ENCODE assay signal across 8 cellular contexts in genomic region chr13:19618925-19619324, GRCh38. TPM values are rescaled to one million over a fixed set of nuclear protein-coding genes. Genes with fewer than 3 reads are reported as not detected.
DNase-seq lines count a peak whose midpoint lies in the region; ATAC-seq, FAIRE-seq and TF ChIP-seq lines count a peak whose summit lies in the region.

No MANE protein-coding gene starts in this region.

- peaks cover 8% of the 10 kb centered on the region for H3K27me3 Mint-ChIP-seq in activated CD4-positive, alpha-beta T cell treated with anti-CD3 and anti-CD28 coated beads for 36 hours
- H3K27me3 Mint-ChIP-seq in naive thymus-derived CD8-positive, alpha-beta T cell: peaks cover 11 to 40% (median 27%) of the 10 kb centered on the region in 5 donors

- BruUV-seq in K562 (replicated peaks; lab: Mats Ljungman, UMichigan): no TSS peak

- POLR2A ChIA-PET in activated CD4-positive, alpha-beta T cell treated with anti-CD3 and anti-CD28 coated beads for 36 hours (lab: Charles Lee): no interaction called here
- POLR2A ChIA-PET in K562 (lab: Yijun Ruan, JAX): no interaction called here
- POLR2A ChIA-PET in naive thymus-derived CD8-positive, alpha-beta T cell (lab: Charles Lee): no interaction called here

- peak; percentile 58 for TF ChIP-seq RAD21 in Ishikawa (IDR thresholded peaks at IDR 0.05; ENCODE audit: low read depth)
- TF ChIP-seq RAD21 in K562 (CRISPR knock-in tag; conservative IDR thresholded peaks at IDR 0.05 in 1 of 2, IDR thresholded peaks at IDR 0.05 in 1 of 2): peak in 1 of 2 experiments; percentile 29; a peak in 2 of 4 replicates

- H3K79me2 ChIP-seq in K562 (ENCODE audit: control insufficient read depth, insufficient read depth, low read length): peaks cover 10% of the 10 kb centered on the region; the same call in 2 of the 3 replicates

- H3K27ac ChIP-seq in K562 (ENCODE audit: extremely low read depth, low read depth, low read length): no peak overlapping the region

- TF ChIP-seq EP300 in Ishikawa (IDR thresholded peaks at IDR 0.05; ENCODE audit: borderline replicate concordance): no peak
- TF ChIP-seq EP300 in K562 (IDR thresholded peaks at IDR 0.05; ENCODE audit: low read length): no peak

- no peaks in the 10 kb centered on the region for H3K36me3 ChIP-seq in K562 (ENCODE audit: control insufficient read depth, insufficient read depth, low read length)

- ATAC-seq in activated CD4-positive, alpha-beta T cell treated with anti-CD3 and anti-CD28 coated beads for 36 hours: peak; percentile 42
- ATAC-seq in K562: peak; percentile 75
- ATAC-seq in naive thymus-derived CD8-positive, alpha-beta T cell: peak; percentile 33 to 42
- no peak for ATAC-seq in HG03378 (IDR thresholded peaks at IDR 0.05; ENCODE audit: unreplicated experiment)
- ATAC-seq in HG02763 (IDR thresholded peaks at IDR 0.05; ENCODE audit: unreplicated experiment): no peak
- no peak for ATAC-seq in GM18861 (IDR thresholded peaks at IDR 0.05; ENCODE audit: unreplicated experiment)

- H3K4me3 ChIP-seq in K562: no peak overlapping the region

- peaks cover 9% of the 10 kb centered on the region for H3K36me3 Mint-ChIP-seq in activated CD4-positive, alpha-beta T cell treated with anti-CD3 and anti-CD28 coated beads for 36 hours (ENCODE audit: low read depth)
- peaks cover 0 to 10% (median 8%) of the 10 kb centered on the region in 3 donors for H3K36me3 Mint-ChIP-seq in naive thymus-derived CD8-positive, alpha-beta T cell

- FAIRE-seq in K562 (lab: Jason Lieb, UNC): peak; percentile 35

- no peak overlapping the region for H3K27ac Mint-ChIP-seq in activated CD4-positive, alpha-beta T cell treated with anti-CD3 and anti-CD28 coated beads for 36 hours
- H3K27ac Mint-ChIP-seq in naive thymus-derived CD8-positive, alpha-beta T cell: no peak overlapping the region

- intact Hi-C loops in activated CD4-positive, alpha-beta T cell treated with anti-CD3 and anti-CD28 coated beads for 36 hours (cut with DNase I, micrococcal nuclease): no loop called here
- intact Hi-C loops in K562 (cut with micrococcal nuclease): no loop called here

- CTCF ChIA-PET in activated CD4-positive, alpha-beta T cell treated with anti-CD3 and anti-CD28 coated beads for 36 hours (lab: Charles Lee): interaction anchor here (0.5 to 1.0 kb wide), 3 partner anchors 17 to 295 kb away, joined by 3 to 7 read pairs (median 3); no protein-coding TSS in a partner anchor
- CTCF ChIA-PET in K562 (lab: Yijun Ruan, JAX; ENCODE audit: low intra/inter-chr PET ratio): no interaction called here

- H3K9me1 ChIP-seq in K562 (ENCODE audit: control insufficient read depth, insufficient read depth, low read length): no peaks in the 10 kb centered on the region

- DNase-seq in activated CD4-positive, alpha-beta T cell treated with anti-CD3 and anti-CD28 coated beads for 36 hours: peak; percentile 27
- DNase-seq in activated CD4-positive, alpha-beta T cell treated with anti-CD3 and anti-CD28 coated beads, Interleukin-2, amount 50 U/mL, for 48 hours: no peak
- DNase-seq in K562 (ENCODE audit: extremely low read depth in 1 of 4, low spot score in 3 of 4): peak; percentile 27 to 31 (median 29)
- DNase-seq in naive thymus-derived CD8-positive, alpha-beta T cell: peak in 5 of 10 donors; percentile 13 to 37 (median 22)

- H3K4me3 Mint-ChIP-seq in activated CD4-positive, alpha-beta T cell treated with anti-CD3 and anti-CD28 coated beads for 36 hours: no peak overlapping the region
- no peak overlapping the region for H3K4me3 Mint-ChIP-seq in naive thymus-derived CD8-positive, alpha-beta T cell

- H3K4me1 Mint-ChIP-seq in activated CD4-positive, alpha-beta T cell treated with anti-CD3 and anti-CD28 coated beads for 36 hours: no peaks in the 10 kb centered on the region
- peaks cover 0 to 2% (median under 1%) of the 10 kb centered on the region in 4 donors for H3K4me1 Mint-ChIP-seq in naive thymus-derived CD8-positive, alpha-beta T cell

- 16% methylated on average over 3 of the region's 5 CpGs for WGBS in K562 (ENCODE audit: insufficient coverage, low coverage, missing lambda C conversion rate)

- no peak overlapping the region for H3K9ac ChIP-seq in K562 (ENCODE audit: insufficient read depth in 1 of 2, low read depth in 2 of 2, low read length in 2 of 2)

- H3K9me3 Mint-ChIP-seq in activated CD4-positive, alpha-beta T cell treated with anti-CD3 and anti-CD28 coated beads for 36 hours (ENCODE audit: low read depth): peaks cover 6% of the 10 kb centered on the region
- H3K9me3 Mint-ChIP-seq in naive thymus-derived CD8-positive, alpha-beta T cell: peaks cover 0 to 11% (median 7%) of the 10 kb centered on the region in 9 donors

- no peaks in the 10 kb centered on the region for H3K9me3 ChIP-seq in K562 (replicated peaks; ENCODE audit: control insufficient read depth, insufficient read depth, low read depth, low read length)

- H3K4me1 ChIP-seq in K562 (replicated peaks in 1 of 2; ENCODE audit: control insufficient read depth in 2 of 2, insufficient read depth in 2 of 2, low read length in 2 of 2): no peaks in the 10 kb centered on the region

- no peak for TF ChIP-seq POLR2A in K562 (conservative IDR thresholded peaks at IDR 0.05)

- in situ Hi-C loops in K562 (cut with MboI): no loop called here

- H3K27me3 ChIP-seq in K562 (ENCODE audit: control insufficient read depth in 2 of 2, insufficient read depth in 2 of 2, low read length in 2 of 2): no peaks in the 10 kb centered on the region

- peak; percentile 37 to 46 (median 39); a peak in 4 of 6 replicates for TF ChIP-seq CTCF in K562 (IDR thresholded peaks at IDR 0.05 in 2 of 3, conservative IDR thresholded peaks at IDR 0.05 in 1 of 3; ENCODE audit: insufficient read depth in 2 of 3, low read depth in 1 of 3, low read length in 3 of 3)

- H4K20me1 ChIP-seq in K562 (replicated peaks; ENCODE audit: control insufficient read depth, insufficient read depth, low read length): no peaks in the 10 kb centered on the region

- H2AFZ ChIP-seq in K562 (ENCODE audit: low read depth, low read length): no peak overlapping the region

- H3K4me2 ChIP-seq in K562 (ENCODE audit: insufficient read depth, low read length): no peak overlapping the region

TF ChIP-seq in Ishikawa, 13 proteins besides CTCF, POLR2A, EP300 and RAD21 (continues in another document):
- TF ChIP-seq CREB1 (IDR thresholded peaks at IDR 0.05; ENCODE audit: low read depth) (no peak), ZBTB7A (IDR thresholded peaks at IDR 0.05; ENCODE audit: low read depth) (no peak), TCF12 (IDR thresholded peaks at IDR 0.05; ENCODE audit: low read depth) (no peak), YY1 (IDR thresholded peaks at IDR 0.05; ENCODE audit: low read depth) (no peak)

TF ChIP-seq in K562, 482 proteins besides CTCF, POLR2A, EP300 and RAD21 (continues in another document):
- TF ChIP-seq NFE2L1 (tag; IDR thresholded peaks at IDR 0.05; ENCODE audit: borderline replicate concordance, low read depth) (no peak), HNRNPH1 (optimal IDR thresholded peaks at IDR 0.05; ENCODE audit: low read depth, low read length) (no peak), TRIM24 (IDR thresholded peaks at IDR 0.05) (no peak)

RNA-seq across cellular contexts. Expression of gene MPHOSPH8, which starts 14.5 kb away (rescaled TPM):
- 10 to 100 TPM; 39.1 to 39.8 TPM for total RNA-seq in activated CD4-positive, alpha-beta T cell treated with anti-CD3 and anti-CD28 coated beads for 36 hours
- 13.2 and 43.1 TPM in 2 replicates for total RNA-seq in K562 (2011; cell fraction: chromatin; rRNA removed; ENCODE audit: low replicate concordance)
- 5.7 and 9.9 TPM in 2 replicates for total RNA-seq in K562 (2011; cell fraction: nucleolus; rRNA removed)
- total RNA-seq in K562 (2011; cell fraction: nucleoplasm; rRNA removed): 15.8 and 23.3 TPM in 2 replicates
- 14.0 and 18.3 TPM in 2 replicates for total RNA-seq in K562 (2014; rRNA removed)
- 17.8 and 18.7 TPM in 2 replicates for total RNA-seq in K562 (2014; rRNA removed; fragmentation: Illumina TruSeq; extraction: Trizol)
- total RNA-seq in K562 (2015; rRNA removed; fragmentation: Illumina TruSeq; extraction: Trizol): 17.8 and 21.9 TPM in 2 replicates
- 14.2 and 15.9 TPM in 2 replicates for total RNA-seq in K562 (2021)
- polyA plus RNA-seq in K562 (2011; rRNA removed): 15.6 and 16.6 TPM in 2 replicates
- 6.6 and 13.6 TPM in 2 replicates for polyA plus RNA-seq in K562 (2011; cell fraction: cytosol; rRNA removed)
- 29.9 and 30.0 TPM in 2 replicates for polyA plus RNA-seq in K562 (2011; cell fraction: nucleus; rRNA removed)
- polyA plus RNA-seq in K562 (2012): 18.1 and 24.6 TPM in 2 replicates
- polyA plus RNA-seq in K562 (2014; fragmentation: Illumina TruSeq; extraction: Trizol): 21.3 and 24.8 TPM in 2 replicates
- 10 to 100 TPM; 10.3 to 15.6 TPM for polyA plus RNA-seq in K562 (2014; fragmentation: Nextera tagmentation; extraction: Ambion mirVana)
- 21.1 and 23.5 TPM in 2 replicates for polyA plus RNA-seq in K562 (2014; rRNA removed)
- 11.5 and 12.2 TPM in 2 replicates for polyA minus RNA-seq in K562 (2011; rRNA and poly(A)+ RNA removed)
- 4.5 and 7.6 TPM in 2 replicates for polyA minus RNA-seq in K562 (2011; cell fraction: cytosol; rRNA and poly(A)+ RNA removed)
- polyA minus RNA-seq in K562 (2011; cell fraction: nucleus; rRNA and poly(A)+ RNA removed): 6.7 and 13.0 TPM in 2 replicates
- 100 to 1,000 TPM; 107 to 112 TPM for total RNA-seq in naive thymus-derived CD8-positive, alpha-beta T cell
- 10 to 100 TPM in 2 of 3 donors, 1 to 10 TPM in 1; 8.6 to 17.8 (median 14.4) TPM for polyA plus RNA-seq in naive thymus-derived CD8-positive, alpha-beta T cell

RNA-seq across cellular contexts. Expression of gene TPTE2, which starts 57.6 kb away (rescaled TPM):
- total RNA-seq in activated CD4-positive, alpha-beta T cell treated with anti-CD3 and anti-CD28 coated beads for 36 hours: under 1 TPM; 0.11 to 0.25 TPM
- not detected in 2 replicates for total RNA-seq in K562 (2011; cell fraction: chromatin; rRNA removed; ENCODE audit: low replicate concordance)
- total RNA-seq in K562 (2011; cell fraction: nucleolus; rRNA removed): not detected in 2 replicates
- total RNA-seq in K562 (2011; cell fraction: nucleoplasm; rRNA removed): not detected in 2 replicates
- not detected in 2 replicates for total RNA-seq in K562 (2014; rRNA removed)
- not detected in 2 replicates for total RNA-seq in K562 (2014; rRNA removed; fragmentation: Illumina TruSeq; extraction: Trizol)
- total RNA-seq in K562 (2015; rRNA removed; fragmentation: Illumina TruSeq; extraction: Trizol): not detected in 2 replicates
- total RNA-seq in K562 (2021): not detected in 2 replicates
- polyA plus RNA-seq in K562 (2011; rRNA removed): not detected in 2 replicates
- not detected in 2 replicates for polyA plus RNA-seq in K562 (2011; cell fraction: cytosol; rRNA removed)
- not detected in 2 replicates for polyA plus RNA-seq in K562 (2011; cell fraction: nucleus; rRNA removed)
- not detected in 2 replicates for polyA plus RNA-seq in K562 (2012)
- not detected in 2 replicates for polyA plus RNA-seq in K562 (2014; fragmentation: Illumina TruSeq; extraction: Trizol)
- polyA plus RNA-seq in K562 (2014; fragmentation: Nextera tagmentation; extraction: Ambion mirVana): not detected
- polyA plus RNA-seq in K562 (2014; rRNA removed): not detected in 2 replicates
- not detected in 2 replicates for polyA minus RNA-seq in K562 (2011; rRNA and poly(A)+ RNA removed)
- polyA minus RNA-seq in K562 (2011; cell fraction: cytosol; rRNA and poly(A)+ RNA removed): not detected in 2 replicates
- not detected in 2 replicates for polyA minus RNA-seq in K562 (2011; cell fraction: nucleus; rRNA and poly(A)+ RNA removed)
- total RNA-seq in naive thymus-derived CD8-positive, alpha-beta T cell: under 1 TPM in 1 of 2 experiments, not detected in 1; 0.31 TPM
- polyA plus RNA-seq in naive thymus-derived CD8-positive, alpha-beta T cell: under 1 TPM in 1 of 3 donors, not detected in 2; 0.17 TPM

Comparison
In these comparisons a context has a peak if more than half of its experiments do, and no peak if none do; other contexts are left out.
1. DNase-seq: peak in activated CD4-positive, alpha-beta T cell treated with anti-CD3 and anti-CD28 coated beads for 36 hours (single experiment) and K562 (4 of 4); none in activated CD4-positive, alpha-beta T cell treated with anti-CD3 and anti-CD28 coated beads, Interleukin-2, amount 50 U/mL, for 48 hours (0 of 2).
2. ATAC-seq: peak in activated CD4-positive, alpha-beta T cell treated with anti-CD3 and anti-CD28 coated beads for 36 hours (single experiment), K562 (single experiment) and naive thymus-derived CD8-positive, alpha-beta T cell (2 of 2); none in HG03378 (single experiment), HG02763 (single experiment) and GM18861 (single experiment).